10 cellular contexts compared by ENCODE assay signal in the genomic region with DNA sequence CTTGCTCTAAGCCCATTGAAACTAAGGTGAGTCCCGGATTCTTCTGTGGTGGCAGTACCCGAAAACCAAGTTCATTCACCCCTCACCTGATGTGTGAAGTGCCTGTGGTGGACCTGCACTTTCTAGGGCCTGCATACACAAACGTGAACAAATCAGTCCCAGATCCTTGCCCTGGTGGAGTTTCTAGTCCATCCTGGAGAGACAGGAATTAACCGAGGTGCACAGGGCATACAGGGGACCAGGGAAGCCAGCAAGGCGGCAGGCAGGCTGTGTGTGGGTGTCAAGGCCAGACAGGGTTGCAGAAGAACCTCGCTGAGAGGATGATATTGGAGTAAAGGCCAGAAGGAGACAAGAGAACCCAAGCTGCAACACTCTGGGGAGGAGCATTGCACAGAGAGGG.
"Had no signal": no experiment of that assay in that cellular context is flagged by ENCODE, and none has a peak within 500 bp of the region (broad histone marks: within the 10 kb centered on the region; RNA-seq: fewer than 3 reads in every experiment).

No MANE protein-coding gene starts in this region.

- H3K27ac ChIP-seq: GM23248, HL-60 had no signal

- H3K36me3 ChIP-seq: HAP-1 had no signal

- H3K4me3 ChIP-seq: GM23248, HAP-1, K562 had no signal

- H2AFZ ChIP-seq: GM23248 had no signal

- H3K9me3 ChIP-seq: HAP-1 had no signal

- ATAC-seq: HCT116, HepG2, K562 had no signal

- DNase-seq: GM23248, GOT3, H7, HFFc6, KG1 had no signal

- H3K9ac ChIP-seq: GM23248 had no signal

- H3K4me1 ChIP-seq: HAP-1 had no signal
